ENCODE assay signal across 1 cellular context in the genomic region with DNA sequence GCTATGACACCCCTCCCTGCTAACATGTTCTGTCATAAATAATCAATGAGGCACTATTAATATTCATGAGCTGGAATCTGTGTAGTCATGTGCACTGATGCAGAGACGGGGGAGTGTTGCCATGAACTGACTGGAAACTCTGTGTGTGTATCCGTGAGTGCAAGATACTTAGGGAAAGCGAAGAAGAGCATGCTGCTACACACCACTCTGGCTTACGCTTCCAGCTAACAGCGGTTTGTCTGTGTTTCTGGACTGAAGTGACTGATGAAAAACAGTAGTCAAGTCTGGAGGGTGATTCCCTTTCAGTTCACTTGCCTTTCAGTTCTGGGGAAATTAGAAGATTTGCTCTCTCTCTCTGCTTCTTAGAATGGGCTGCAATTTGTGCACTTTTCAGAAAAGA.
TF ChIP-seq lines count a peak whose summit lies in the region.

No MANE protein-coding gene starts in this region.

TF ChIP-seq in GM23338, 12 proteins besides CTCF, POLR2A, EP300 and RAD21:
- TF ChIP-seq POLR2AphosphoS5 (IDR thresholded peaks at IDR 0.05; ENCODE audit: low read depth) = no peak
- no peak for TF ChIP-seq CREB1 (CRISPR knock-in tag; IDR thresholded peaks at IDR 0.05; ENCODE audit: low read depth)
- TF ChIP-seq EZH2 (IDR thresholded peaks at IDR 0.05; ENCODE audit: low read depth, unreplicated experiment) = no peak
- no peak for TF ChIP-seq STAT1 (IDR thresholded peaks at IDR 0.05; ENCODE audit: unreplicated experiment)
- TF ChIP-seq ZNF331 (CRISPR knock-in tag; IDR thresholded peaks at IDR 0.05; ENCODE audit: low read depth) = no peak
- TF ChIP-seq, protein P1, sequence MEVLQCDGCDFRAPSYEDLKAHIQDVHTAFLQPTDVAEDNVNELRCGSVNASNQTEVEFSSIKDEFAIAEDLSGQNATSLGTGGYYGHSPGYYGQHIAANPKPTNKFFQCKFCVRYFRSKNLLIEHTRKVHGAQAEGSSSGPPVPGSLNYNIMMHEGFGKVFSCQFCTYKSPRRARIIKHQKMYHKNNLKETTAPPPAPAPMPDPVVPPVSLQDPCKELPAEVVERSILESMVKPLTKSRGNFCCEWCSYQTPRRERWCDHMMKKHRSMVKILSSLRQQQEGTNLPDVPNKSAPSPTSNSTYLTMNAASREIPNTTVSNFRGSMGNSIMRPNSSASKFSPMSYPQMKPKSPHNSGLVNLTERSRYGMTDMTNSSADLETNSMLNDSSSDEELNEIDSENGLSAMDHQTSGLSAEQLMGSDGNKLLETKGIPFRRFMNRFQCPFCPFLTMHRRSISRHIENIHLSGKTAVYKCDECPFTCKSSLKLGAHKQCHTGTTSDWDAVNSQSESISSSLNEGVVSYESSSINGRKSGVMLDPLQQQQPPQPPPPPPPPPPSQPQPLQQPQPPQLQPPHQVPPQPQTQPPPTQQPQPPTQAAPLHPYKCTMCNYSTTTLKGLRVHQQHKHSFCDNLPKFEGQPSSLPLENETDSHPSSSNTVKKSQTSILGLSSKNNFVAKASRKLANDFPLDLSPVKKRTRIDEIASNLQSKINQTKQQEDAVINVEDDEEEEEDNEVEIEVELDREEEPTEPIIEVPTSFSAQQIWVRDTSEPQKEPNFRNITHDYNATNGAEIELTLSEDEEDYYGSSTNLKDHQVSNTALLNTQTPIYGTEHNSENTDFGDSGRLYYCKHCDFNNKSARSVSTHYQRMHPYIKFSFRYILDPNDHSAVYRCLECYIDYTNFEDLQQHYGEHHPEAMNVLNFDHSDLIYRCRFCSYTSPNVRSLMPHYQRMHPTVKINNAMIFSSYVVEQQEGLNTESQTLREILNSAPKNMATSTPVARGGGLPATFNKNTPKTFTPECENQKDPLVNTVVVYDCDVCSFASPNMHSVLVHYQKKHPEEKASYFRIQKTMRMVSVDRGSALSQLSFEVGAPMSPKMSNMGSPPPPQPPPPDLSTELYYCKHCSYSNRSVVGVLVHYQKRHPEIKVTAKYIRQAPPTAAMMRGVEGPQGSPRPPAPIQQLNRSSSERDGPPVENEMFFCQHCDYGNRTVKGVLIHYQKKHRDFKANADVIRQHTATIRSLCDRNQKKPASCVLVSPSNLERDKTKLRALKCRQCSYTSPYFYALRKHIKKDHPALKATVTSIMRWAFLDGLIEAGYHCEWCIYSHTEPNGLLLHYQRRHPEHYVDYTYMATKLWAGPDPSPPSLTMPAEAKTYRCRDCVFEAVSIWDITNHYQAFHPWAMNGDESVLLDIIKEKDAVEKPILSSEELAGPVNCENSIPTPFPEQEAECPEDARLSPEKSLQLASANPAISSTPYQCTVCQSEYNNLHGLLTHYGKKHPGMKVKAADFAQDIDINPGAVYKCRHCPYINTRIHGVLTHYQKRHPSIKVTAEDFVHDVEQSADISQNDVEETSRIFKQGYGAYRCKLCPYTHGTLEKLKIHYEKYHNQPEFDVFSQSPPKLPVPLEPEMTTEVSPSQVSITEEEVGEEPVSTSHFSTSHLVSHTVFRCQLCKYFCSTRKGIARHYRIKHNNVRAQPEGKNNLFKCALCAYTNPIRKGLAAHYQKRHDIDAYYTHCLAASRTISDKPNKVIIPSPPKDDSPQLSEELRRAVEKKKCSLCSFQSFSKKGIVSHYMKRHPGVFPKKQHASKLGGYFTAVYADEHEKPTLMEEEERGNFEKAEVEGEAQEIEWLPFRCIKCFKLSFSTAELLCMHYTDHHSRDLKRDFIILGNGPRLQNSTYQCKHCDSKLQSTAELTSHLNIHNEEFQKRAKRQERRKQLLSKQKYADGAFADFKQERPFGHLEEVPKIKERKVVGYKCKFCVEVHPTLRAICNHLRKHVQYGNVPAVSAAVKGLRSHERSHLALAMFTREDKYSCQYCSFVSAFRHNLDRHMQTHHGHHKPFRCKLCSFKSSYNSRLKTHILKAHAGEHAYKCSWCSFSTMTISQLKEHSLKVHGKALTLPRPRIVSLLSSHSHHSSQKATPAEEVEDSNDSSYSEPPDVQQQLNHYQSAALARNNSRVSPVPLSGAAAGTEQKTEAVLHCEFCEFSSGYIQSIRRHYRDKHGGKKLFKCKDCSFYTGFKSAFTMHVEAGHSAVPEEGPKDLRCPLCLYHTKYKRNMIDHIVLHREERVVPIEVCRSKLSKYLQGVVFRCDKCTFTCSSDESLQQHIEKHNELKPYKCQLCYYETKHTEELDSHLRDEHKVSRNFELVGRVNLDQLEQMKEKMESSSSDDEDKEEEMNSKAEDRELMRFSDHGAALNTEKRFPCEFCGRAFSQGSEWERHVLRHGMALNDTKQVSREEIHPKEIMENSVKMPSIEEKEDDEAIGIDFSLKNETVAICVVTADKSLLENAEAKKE (CRISPR knock-in tag; IDR thresholded peaks at IDR 0.05) = no peak
- no peak for TF ChIP-seq EZH2phosphoT487 (IDR thresholded peaks at IDR 0.05; ENCODE audit: unreplicated experiment)
- TF ChIP-seq, protein P2, sequence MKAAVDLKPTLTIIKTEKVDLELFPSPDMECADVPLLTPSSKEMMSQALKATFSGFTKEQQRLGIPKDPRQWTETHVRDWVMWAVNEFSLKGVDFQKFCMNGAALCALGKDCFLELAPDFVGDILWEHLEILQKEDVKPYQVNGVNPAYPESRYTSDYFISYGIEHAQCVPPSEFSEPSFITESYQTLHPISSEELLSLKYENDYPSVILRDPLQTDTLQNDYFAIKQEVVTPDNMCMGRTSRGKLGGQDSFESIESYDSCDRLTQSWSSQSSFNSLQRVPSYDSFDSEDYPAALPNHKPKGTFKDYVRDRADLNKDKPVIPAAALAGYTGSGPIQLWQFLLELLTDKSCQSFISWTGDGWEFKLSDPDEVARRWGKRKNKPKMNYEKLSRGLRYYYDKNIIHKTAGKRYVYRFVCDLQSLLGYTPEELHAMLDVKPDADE (IDR thresholded peaks at IDR 0.05) = no peak
- TF ChIP-seq, protein P3, sequence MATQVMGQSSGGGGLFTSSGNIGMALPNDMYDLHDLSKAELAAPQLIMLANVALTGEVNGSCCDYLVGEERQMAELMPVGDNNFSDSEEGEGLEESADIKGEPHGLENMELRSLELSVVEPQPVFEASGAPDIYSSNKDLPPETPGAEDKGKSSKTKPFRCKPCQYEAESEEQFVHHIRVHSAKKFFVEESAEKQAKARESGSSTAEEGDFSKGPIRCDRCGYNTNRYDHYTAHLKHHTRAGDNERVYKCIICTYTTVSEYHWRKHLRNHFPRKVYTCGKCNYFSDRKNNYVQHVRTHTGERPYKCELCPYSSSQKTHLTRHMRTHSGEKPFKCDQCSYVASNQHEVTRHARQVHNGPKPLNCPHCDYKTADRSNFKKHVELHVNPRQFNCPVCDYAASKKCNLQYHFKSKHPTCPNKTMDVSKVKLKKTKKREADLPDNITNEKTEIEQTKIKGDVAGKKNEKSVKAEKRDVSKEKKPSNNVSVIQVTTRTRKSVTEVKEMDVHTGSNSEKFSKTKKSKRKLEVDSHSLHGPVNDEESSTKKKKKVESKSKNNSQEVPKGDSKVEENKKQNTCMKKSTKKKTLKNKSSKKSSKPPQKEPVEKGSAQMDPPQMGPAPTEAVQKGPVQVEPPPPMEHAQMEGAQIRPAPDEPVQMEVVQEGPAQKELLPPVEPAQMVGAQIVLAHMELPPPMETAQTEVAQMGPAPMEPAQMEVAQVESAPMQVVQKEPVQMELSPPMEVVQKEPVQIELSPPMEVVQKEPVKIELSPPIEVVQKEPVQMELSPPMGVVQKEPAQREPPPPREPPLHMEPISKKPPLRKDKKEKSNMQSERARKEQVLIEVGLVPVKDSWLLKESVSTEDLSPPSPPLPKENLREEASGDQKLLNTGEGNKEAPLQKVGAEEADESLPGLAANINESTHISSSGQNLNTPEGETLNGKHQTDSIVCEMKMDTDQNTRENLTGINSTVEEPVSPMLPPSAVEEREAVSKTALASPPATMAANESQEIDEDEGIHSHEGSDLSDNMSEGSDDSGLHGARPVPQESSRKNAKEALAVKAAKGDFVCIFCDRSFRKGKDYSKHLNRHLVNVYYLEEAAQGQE (IDR thresholded peaks at IDR 0.05; ENCODE audit: unreplicated experiment) = no peak
- no peak for TF ChIP-seq ZNF114 (CRISPR knock-in tag; IDR thresholded peaks at IDR 0.05)
- no peak for TF ChIP-seq NANOG (IDR thresholded peaks at IDR 0.05; ENCODE audit: borderline replicate concordance)
- TF ChIP-seq JUNB (IDR thresholded peaks at IDR 0.05; ENCODE audit: unreplicated experiment) = no peak
